Comparison of ENCODE assay signal across 18 cellular contexts in genomic region chr11:10844816-10845215, GRCh38. TPM values are rescaled to one million over a fixed set of nuclear protein-coding genes. Genes with fewer than 3 reads are reported as not detected.
A peak's percentile ranks its signal among the peaks of the same experiment; 100 is the strongest.
DNase-seq lines count a peak whose midpoint lies in the region; ATAC-seq, FAIRE-seq and TF ChIP-seq lines count a peak whose summit lies in the region.
"Had no signal": no experiment of that assay in that cellular context is flagged by ENCODE, and none has a peak within 500 bp of the region (broad histone marks: within the 10 kb centered on the region; RNA-seq: fewer than 3 reads in every experiment).

No MANE protein-coding gene starts in this region.

- H3K9me3 Mint-ChIP-seq in chondrocyte (ENCODE audit: low read depth): no peaks in the 10 kb centered on the region
- H3K9me3 Mint-ChIP-seq in Calu3 (ENCODE audit: low read depth, unreplicated experiment): no peaks in the 10 kb centered on the region
- H3K9me3 Mint-ChIP-seq: CD4-positive, CD25-positive, alpha-beta regulatory T cell had no signal

- ATAC-seq in left lung: peak; percentile 19
- no peak for ATAC-seq in upper lobe of left lung (ENCODE audit: low FRiP score in 2 of 2)

- no peak for TF ChIP-seq EP300 in upper lobe of left lung (IDR thresholded peaks at IDR 0.05)

- TF ChIP-seq POLR2A in upper lobe of left lung (IDR thresholded peaks at IDR 0.05): no peak

- no peak overlapping the region for H3K4me3 ChIP-seq in GM23248
- no peak overlapping the region for H3K4me3 ChIP-seq in left lung
- no peak overlapping the region for H3K4me3 ChIP-seq in upper lobe of left lung
- H3K4me3 ChIP-seq: PC-9, SK-N-MC had no signal

- H3K4me3 Mint-ChIP-seq in chondrocyte (ENCODE audit: unreplicated experiment) (no peak overlapping the region), Calu3 (ENCODE audit: low read depth, unreplicated experiment) (no peak overlapping the region)
- H3K4me3 Mint-ChIP-seq: B cell; CD4-positive, CD25-positive, alpha-beta regulatory T cell had no signal

- H3K9ac ChIP-seq in GM23248: no peak overlapping the region

- H3K27ac Mint-ChIP-seq in chondrocyte (ENCODE audit: unreplicated experiment) (peak overlapping the region; percentile 69), Calu3 (ENCODE audit: unreplicated experiment) (no peak overlapping the region)
- H3K27ac Mint-ChIP-seq: B cell; CD4-positive, CD25-positive, alpha-beta regulatory T cell had no signal

- no peak overlapping the region for H2AFZ ChIP-seq in GM23248
- H2AFZ ChIP-seq: PC-9 had no signal

- H3K4me1 Mint-ChIP-seq in chondrocyte (ENCODE audit: low read depth) (peaks cover 34% of the 10 kb centered on the region), Calu3 (ENCODE audit: low read depth, unreplicated experiment) (peaks cover 22% of the 10 kb centered on the region)

- intact Hi-C loops in left lung (cut with DNase I) (no loop called here), Calu3 (cut with micrococcal nuclease; ENCODE audit: unreplicated experiment) (no loop called here)

- DNase-seq in GM23248 (no peak), chondrocyte (ENCODE audit: low spot score) (no peak), left lung (no peak), upper lobe of left lung (no peak), GM19239 (ENCODE audit: insufficient read length, low spot score) (no peak), HTR-8/SVneo (ENCODE audit: insufficient read length, low spot score) (no peak), Calu3 (no peak)
- DNase-seq: ACHN; CD4-positive, CD25-positive, alpha-beta regulatory T cell; DMS53; HCEC 1CT; NCI-H1436; NCI-H2081 treated with DMSO at 0.1 percent for 48 hours; NCI-H510A; PC-9 had no signal

- H3K79me2 ChIP-seq in GM23248 (ENCODE audit: insufficient read depth): no peaks in the 10 kb centered on the region

- H3F3A ChIP-seq in GM23248 (ENCODE audit: insufficient read depth): peaks cover 43% of the 10 kb centered on the region

- no TSS peak for BruUV-seq in Calu3 (replicated peaks; lab: Mats Ljungman, UMichigan)

- no peaks in the 10 kb centered on the region for H3K36me3 ChIP-seq in GM23248 (ENCODE audit: low read depth)
- no peaks in the 10 kb centered on the region for H3K36me3 ChIP-seq in left lung
- H3K36me3 ChIP-seq in upper lobe of left lung: no peaks in the 10 kb centered on the region

- peaks cover 21% of the 10 kb centered on the region for H3K4me1 ChIP-seq in GM23248 (ENCODE audit: insufficient read depth)
- no peaks in the 10 kb centered on the region for H3K4me1 ChIP-seq in left lung
- peaks cover 0 to 18% (median 8%) of the 10 kb centered on the region in 4 donors for H3K4me1 ChIP-seq in upper lobe of left lung

- CTCF ChIA-PET in Calu3 (lab: Charles Lee): interaction anchor here (1.4 kb wide), 1 partner anchor 13 kb away, joined by 3 read pairs; the partner anchor contains the start of gene ZBED5

- in situ Hi-C loops in GM23248 (cut with MboI): no loop called here

- H3K27ac ChIP-seq in GM23248 (0 out of 2 replicates have a peak overlapping the region, but pooled peaks have one; percentile 3), left lung (peak overlapping the region in 1 of 2 donors; percentile 24), upper lobe of left lung (peak overlapping the region in 3 of 4 donors; percentile 17 to 33 (median 17))
- H3K27ac ChIP-seq: HL-60, PC-9, SK-N-MC had no signal

- H3K36me3 Mint-ChIP-seq in chondrocyte (ENCODE audit: low read depth) (no peaks in the 10 kb centered on the region), Calu3 (ENCODE audit: insufficient read depth, unreplicated experiment) (peaks cover 12% of the 10 kb centered on the region)
- H3K36me3 Mint-ChIP-seq: CD4-positive, CD25-positive, alpha-beta regulatory T cell had no signal

- H3K4me2 ChIP-seq in GM23248 (ENCODE audit: unreplicated experiment): no peak overlapping the region
- H3K4me2 ChIP-seq: PC-9 had no signal

- H3K27me3 ChIP-seq in GM23248 (replicated peaks; ENCODE audit: insufficient read depth): no peaks in the 10 kb centered on the region
- no peaks in the 10 kb centered on the region for H3K27me3 ChIP-seq in left lung
- H3K27me3 ChIP-seq in upper lobe of left lung: no peaks in the 10 kb centered on the region

- H3K9me3 ChIP-seq in GM23248 (ENCODE audit: low read depth) (no peaks in the 10 kb centered on the region), left lung (no peaks in the 10 kb centered on the region), upper lobe of left lung (no peaks in the 10 kb centered on the region)

- H3K27me3 Mint-ChIP-seq in chondrocyte (ENCODE audit: low read depth) (no peaks in the 10 kb centered on the region), Calu3 (ENCODE audit: unreplicated experiment) (no peaks in the 10 kb centered on the region)
- H3K27me3 Mint-ChIP-seq: B cell; CD4-positive, CD25-positive, alpha-beta regulatory T cell had no signal

- no peak for FAIRE-seq in GM19239 (lab: Jason Lieb, UNC)
- no peak for FAIRE-seq in HTR-8/SVneo (lab: Jason Lieb, UNC)

- no peaks in the 10 kb centered on the region for H4K20me1 ChIP-seq in GM23248 (ENCODE audit: insufficient read depth)

- no peaks in the 10 kb centered on the region for H3K9me2 ChIP-seq in GM23248 (ENCODE audit: insufficient read depth)

- TF ChIP-seq CTCF in chondrocyte (IDR thresholded peaks at IDR 0.05) (no peak), left lung (IDR thresholded peaks at IDR 0.05) (no peak), upper lobe of left lung (IDR thresholded peaks at IDR 0.05) (no peak), Calu3 (IDR thresholded peaks at IDR 0.05; ENCODE audit: unreplicated experiment) (no peak)

RNA-seq across cellular contexts. Expression of gene ZBED5, which starts 13.0 kb away (rescaled TPM):
- total RNA-seq in GM23248 (2014; rRNA removed; shearing (Covaris generic)): 25.6 and 32.4 TPM in 2 replicates
- polyA plus RNA-seq in GM23248 (2016; fragmentation: Nextera tagmentation; extraction: Ambion mirVana): 27.7 and 27.8 TPM in 2 replicates
- total RNA-seq in chondrocyte: 30.1 to 45.4 TPM (median 33.5 TPM) in 3 replicates
- 10 to 100 TPM; 37.4 to 41.5 TPM for total RNA-seq in left lung
- total RNA-seq in upper lobe of left lung: 10 to 100 TPM; 14.4 to 54.6 (median 36.7) TPM
- total RNA-seq in Calu3 (2022): 49.8 and 51.4 TPM in 2 replicates

RNA-seq across cellular contexts. Expression of gene EIF4G2, which starts 36.1 kb away (rescaled TPM):
- total RNA-seq in GM23248 (2014; rRNA removed; shearing (Covaris generic)): 673 and 744 TPM in 2 replicates
- 875 and 882 TPM in 2 replicates for polyA plus RNA-seq in GM23248 (2016; fragmentation: Nextera tagmentation; extraction: Ambion mirVana)
- 1,031 to 1,062 TPM (median 1,058 TPM) in 3 replicates for total RNA-seq in chondrocyte
- total RNA-seq in left lung: 1,000 to 10,000 TPM in 1 of 2 donors, 100 to 1,000 TPM in 1; 852 to 1,027 TPM
- 1,000 to 10,000 TPM in 1 of 6 donors, 100 to 1,000 TPM in 5; 249 to 1,049 (median 632) TPM for total RNA-seq in upper lobe of left lung
- total RNA-seq in Calu3 (2022): 690 and 772 TPM in 2 replicates
